8 cellular contexts compared by ENCODE assay signal in the genomic region with DNA sequence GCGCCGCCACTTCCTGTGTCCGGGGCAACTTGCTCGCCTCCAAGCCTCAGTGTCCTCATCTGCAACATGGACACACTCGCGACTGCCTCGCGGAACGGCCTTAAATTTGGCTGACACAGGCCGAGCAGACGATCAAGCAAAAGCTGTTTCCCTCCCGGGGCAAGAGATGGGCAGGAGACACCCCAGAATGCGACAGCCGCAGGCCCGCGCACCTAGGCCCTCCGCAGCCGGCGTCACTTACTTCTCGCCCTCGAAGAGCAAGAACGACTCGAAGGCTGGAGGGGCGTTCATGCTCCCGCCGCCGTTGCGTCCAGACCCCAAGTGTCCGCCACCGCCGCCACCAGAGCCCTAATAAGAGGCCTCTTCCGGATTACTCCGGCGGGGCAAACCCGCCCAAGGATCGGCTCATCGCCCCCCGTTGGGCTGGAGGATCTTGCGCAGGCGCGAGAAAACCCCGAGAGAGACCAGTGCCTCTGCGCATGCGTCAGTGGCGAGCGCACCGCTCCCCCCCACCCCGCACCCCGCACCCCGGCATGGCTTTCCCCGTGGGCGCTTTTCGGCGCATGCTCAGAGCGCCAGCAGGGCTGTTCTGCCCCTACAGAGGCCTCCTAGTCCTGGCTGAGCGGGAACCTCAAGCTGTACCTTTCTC. TPM values are rescaled to one million over a fixed set of nuclear protein-coding genes. Genes with fewer than 3 reads are reported as not detected.
DNase-seq lines count a peak whose midpoint lies in the region; ATAC-seq and TF ChIP-seq lines count a peak whose summit lies in the region.
"Not testable (repeated sequence)": the region's sequence is repeated elsewhere in the genome, so short reads cannot be mapped to it uniquely, and the experiment has no call there.

A gene (minus strand): TSS at position 353 of the 649 bp plus-strand sequence. CDS start 62 bp downstream, at position 291.

- not testable (repeated sequence) for H3K4me1 ChIP-seq in KMS-11 (ENCODE audit: low read depth, poor library complexity, severe bottlenecking); stomach smooth muscle (ENCODE audit: control insufficient read depth, insufficient read depth, low read length)

- H3K27me3 Mint-ChIP-seq in activated CD8-positive, alpha-beta T cell treated with anti-CD3 and anti-CD28 coated beads, Interleukin-2, amount 10 ng/mL, durations not matched to agents 7 days and 5 days (ENCODE audit: low read depth); memory B cell: not testable (repeated sequence)

- H3K27ac Mint-ChIP-seq in activated CD8-positive, alpha-beta T cell treated with anti-CD3 and anti-CD28 coated beads, Interleukin-2, amount 10 ng/mL, durations not matched to agents 7 days and 5 days, result peak within 1 kb of the TSS; percentile 69
- H3K27ac Mint-ChIP-seq in memory B cell, result peak within 1 kb of the TSS; percentile 84

- H3K4me2 ChIP-seq in KMS-11, result not testable (repeated sequence)

- not testable (repeated sequence) for H3K27ac ChIP-seq in KMS-11; stomach smooth muscle (ENCODE audit: low read length)

- not testable (repeated sequence) for TF ChIP-seq CTCF in KMS-11 (conservative IDR thresholded peaks at IDR 0.05; ENCODE audit: low read depth, low read length); epithelial cell of esophagus (IDR thresholded peaks at IDR 0.05; ENCODE audit: insufficient read depth, low read depth, low read length, missing control alignments)

- not testable (repeated sequence) for H3K36me3 ChIP-seq in KMS-11 (ENCODE audit: insufficient read depth); stomach smooth muscle (ENCODE audit: control insufficient read depth in 2 of 2, insufficient read depth in 2 of 2, low read length in 2 of 2)

- H3K9ac ChIP-seq in KMS-11, result peak within 1 kb of the TSS; percentile 72
- peak within 1 kb of the TSS in 1 of 2 donors; percentile 57 for H3K9ac ChIP-seq in stomach smooth muscle (ENCODE audit: low read length in 2 of 2)

- not testable (repeated sequence) for H3K36me3 Mint-ChIP-seq in activated CD8-positive, alpha-beta T cell treated with anti-CD3 and anti-CD28 coated beads, Interleukin-2, amount 10 ng/mL, durations not matched to agents 7 days and 5 days (ENCODE audit: low read depth); memory B cell

- not testable (repeated sequence) for H3K27me3 ChIP-seq in KMS-11 (ENCODE audit: insufficient read depth, low read depth); stomach smooth muscle (ENCODE audit: control insufficient read depth in 1 of 2, insufficient read depth in 2 of 2, low read length in 2 of 2)

- H3K4me1 Mint-ChIP-seq in activated CD8-positive, alpha-beta T cell treated with anti-CD3 and anti-CD28 coated beads, Interleukin-2, amount 10 ng/mL, durations not matched to agents 7 days and 5 days (ENCODE audit: low read depth); memory B cell: not testable (repeated sequence)

- H3K9me3 Mint-ChIP-seq in activated CD8-positive, alpha-beta T cell treated with anti-CD3 and anti-CD28 coated beads, Interleukin-2, amount 10 ng/mL, durations not matched to agents 7 days and 5 days (ENCODE audit: insufficient read depth); memory B cell: not testable (repeated sequence)

- ATAC-seq in GM19395 (IDR thresholded peaks at IDR 0.05; ENCODE audit: unreplicated experiment), result peak; percentile 79
- peak; percentile 82 for ATAC-seq in HG02885 (IDR thresholded peaks at IDR 0.05; ENCODE audit: poor library complexity, unreplicated experiment)
- ATAC-seq in activated CD8-positive, alpha-beta T cell treated with anti-CD3 and anti-CD28 coated beads, Interleukin-2, amount 10 ng/mL, durations not matched to agents 7 days and 5 days, result peak; percentile 82
- ATAC-seq in memory B cell (ENCODE audit: low read depth), result peak; percentile 87

- H3K9me3 ChIP-seq in stomach smooth muscle (ENCODE audit: control insufficient read depth in 2 of 2, low read length in 2 of 2), result not testable (repeated sequence)

- H3K79me2 ChIP-seq in KMS-11 (ENCODE audit: insufficient read depth, low read depth), result not testable (repeated sequence)

- POLR2A ChIA-PET in activated CD8-positive, alpha-beta T cell treated with anti-CD3 and anti-CD28 coated beads, Interleukin-2, amount 10 ng/mL, durations not matched to agents 7 days and 5 days (lab: Charles Lee), result not testable (repeated sequence)

- DNase-seq in Daoy (ENCODE audit: low read depth) (peak; percentile 92), epithelial cell of esophagus (ENCODE audit: low read depth) (peak; percentile 64), memory B cell (ENCODE audit: low spot score in 2 of 2) (peak; percentile 60 to 85)
- peak; percentile 84 for DNase-seq in activated CD8-positive, alpha-beta T cell treated with anti-CD3 and anti-CD28 coated beads, Interleukin-2, amount 10 ng/mL, durations not matched to agents 7 days and 5 days

- peak within 1 kb of the TSS; percentile 64; the same call in 1 of the 2 replicates for H2AFZ ChIP-seq in KMS-11 (ENCODE audit: low read depth)

- CTCF ChIA-PET in activated CD8-positive, alpha-beta T cell treated with anti-CD3 and anti-CD28 coated beads, Interleukin-2, amount 10 ng/mL, durations not matched to agents 7 days and 5 days (lab: Charles Lee), result not testable (repeated sequence)

- H3K4me3 ChIP-seq in KMS-11 (IDR thresholded peaks at IDR 0.05; ENCODE audit: insufficient read depth, low read depth, low read length), result not testable (repeated sequence)
- H3K4me3 ChIP-seq in epithelial cell of esophagus (ENCODE audit: low read length) (peak within 1 kb of the TSS; percentile 49), stomach smooth muscle (ENCODE audit: low read length in 2 of 2) (peak within 1 kb of the TSS; percentile 19 to 61)

- peak within 1 kb of the TSS; percentile 71 for H3K4me3 Mint-ChIP-seq in activated CD8-positive, alpha-beta T cell treated with anti-CD3 and anti-CD28 coated beads, Interleukin-2, amount 10 ng/mL, durations not matched to agents 7 days and 5 days
- peak within 1 kb of the TSS; percentile 83 for H3K4me3 Mint-ChIP-seq in memory B cell

- H4K20me1 ChIP-seq in KMS-11 (ENCODE audit: insufficient read depth), result not testable (repeated sequence)

RNA-seq across cellular contexts. Expression of the gene that starts here (rescaled TPM):
- 0.27 and 1.4 TPM in 2 replicates for total RNA-seq in Daoy (2014; rRNA removed; shearing (Covaris generic))
- total RNA-seq in activated CD8-positive, alpha-beta T cell treated with anti-CD3 and anti-CD28 coated beads, Interleukin-2, amount 10 ng/mL, durations not matched to agents 7 days and 5 days, result 10 to 100 TPM; 19.4 to 20.6 TPM
